In the genomic region with DNA sequence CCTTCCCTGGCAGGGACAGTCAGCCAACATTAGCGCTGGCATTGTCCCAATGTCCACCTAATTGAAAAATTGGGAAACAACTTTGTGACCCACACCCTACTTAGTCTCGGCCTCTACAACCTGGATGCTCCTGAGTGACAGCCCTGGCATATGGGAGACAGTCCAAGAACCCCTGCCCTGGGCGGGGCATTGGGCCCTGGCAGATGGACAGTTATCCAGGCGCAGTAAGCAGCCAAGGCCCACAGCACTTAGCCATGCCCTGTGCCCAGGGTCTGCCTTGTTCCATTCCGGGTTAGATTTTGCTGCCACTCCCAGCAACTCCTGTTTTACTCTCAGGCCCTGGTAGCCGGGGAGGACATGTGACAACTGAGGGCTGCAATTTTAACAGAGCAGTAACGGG, we compare ENCODE assay signal across 17 cellular contexts. TPM values are rescaled to one million over a fixed set of nuclear protein-coding genes. Genes with fewer than 3 reads are reported as not detected.
DNase-seq lines count a peak whose midpoint lies in the region; ATAC-seq and TF ChIP-seq lines count a peak whose summit lies in the region.
"Had no signal": no experiment of that assay in that cellular context is flagged by ENCODE, and none has a peak within 500 bp of the region (broad histone marks: within the 10 kb centered on the region; RNA-seq: fewer than 3 reads in every experiment).

No MANE protein-coding gene starts in this region.

- CTCF ChIA-PET in WTC11 (lab: Charles Lee), result interaction anchor here (0.9 kb wide), 1 partner anchor 20 kb away, joined by 4 read pairs; no protein-coding TSS in a partner anchor

- H3K27me3 ChIP-seq in right cardiac atrium (ENCODE audit: control insufficient read depth, insufficient read depth), result no peaks in the 10 kb centered on the region
- H3K27me3 ChIP-seq in right atrium auricular region, result no peaks in the 10 kb centered on the region
- no peaks in the 10 kb centered on the region for H3K27me3 ChIP-seq in right lobe of liver
- H3K27me3 ChIP-seq: SJCRH30 had no signal

- peak; percentile 35 to 51 for ATAC-seq in right cardiac atrium
- ATAC-seq in WTC11, result no peak
- ATAC-seq in right lobe of liver, result peak; percentile 88 to 97 (median 95)
- ATAC-seq in HG02840 (IDR thresholded peaks at IDR 0.05; ENCODE audit: low FRiP score, unreplicated experiment), result no peak
- no peak for ATAC-seq in activated T-cell treated with anti-CD3 and anti-CD28 coated beads, Interleukin-2, amount 50 U/mL, for 4 hours

- H3K27ac ChIP-seq in right cardiac atrium (ENCODE audit: low read length), result no peak overlapping the region
- H3K27ac ChIP-seq in right atrium auricular region, result peak overlapping the region in 1 of 2 donors; percentile 61
- no peak overlapping the region for H3K27ac ChIP-seq in right lobe of liver
- H3K27ac ChIP-seq: RWPE1, SJCRH30 had no signal

- no peaks in the 10 kb centered on the region for H3K36me3 ChIP-seq in right atrium auricular region
- no peaks in the 10 kb centered on the region for H3K36me3 ChIP-seq in right lobe of liver

- peaks cover 2% of the 10 kb centered on the region; the same call in 1 of the 2 replicates for H3K27me3 Mint-ChIP-seq in WTC11 (ENCODE audit: low read depth)
- H3K27me3 Mint-ChIP-seq in activated T-cell treated with anti-CD3 and anti-CD28 coated beads, Interleukin-2, amount 50 U/mL, for 4 hours (ENCODE audit: low read depth), result peaks cover 5% of the 10 kb centered on the region

- DNase-seq in right cardiac atrium (no peak), right atrium auricular region (ENCODE audit: low spot score) (no peak), WTC11 (ENCODE audit: low spot score) (no peak), right lobe of liver (peak; percentile 55 to 81 (median 77)), nucleus accumbens (lab: John Stamatoyannopoulos, UW) (no peak), EL (no peak)
- DNase-seq in activated T-cell treated with anti-CD3 and anti-CD28 coated beads, Interleukin-2, amount 50 U/mL, for 4 hours, result no peak
- DNase-seq: DMS79 treated with DMSO at 0.1 percent for 48 hours; GF-D8; Kasumi-1; NCI-H187 treated with DMSO at 0.1 percent for 48 hours; NCI-H2171 treated with DMSO at 0.1 percent for 48 hours; NCI-H510A treated with DMSO at 0.1 percent for 48 hours; NK-92 treated with Interleukin-12 subunit alpha and Interleukin-12 subunit beta, amount 100 ng/mL, for 24 hours; SJCRH30 had no signal

- WGBS in right cardiac atrium, result 70% methylated on average over 7 of the region's 7 CpGs
- WGBS in right lobe of liver (ENCODE audit: insufficient coverage, low coverage, low lambda C conversion rate, missing lambda C conversion rate), result 22% methylated on average over 5 of the region's 7 CpGs

- no peak for TF ChIP-seq POLR2A in right lobe of liver (IDR thresholded peaks at IDR 0.05)

- POLR2A ChIA-PET in WTC11 (lab: Charles Lee), result no interaction called here

- H3K4me1 ChIP-seq in right cardiac atrium (ENCODE audit: control insufficient read depth, insufficient read depth, low read length) (peaks cover 16% of the 10 kb centered on the region), right atrium auricular region (peaks cover 0 to 47% of the 10 kb centered on the region in 2 donors), right lobe of liver (peaks cover 0 to 10% (median 4%) of the 10 kb centered on the region in 4 donors)

- no peak overlapping the region for H3K4me3 Mint-ChIP-seq in WTC11
- no peak overlapping the region for H3K4me3 Mint-ChIP-seq in activated T-cell treated with anti-CD3 and anti-CD28 coated beads, Interleukin-2, amount 50 U/mL, for 4 hours

- H3K27ac Mint-ChIP-seq in WTC11, result peak overlapping the region; percentile 82; the same call in 1 of the 2 replicates

- peaks cover 9% of the 10 kb centered on the region for H3K36me3 Mint-ChIP-seq in WTC11
- H3K36me3 Mint-ChIP-seq in activated T-cell treated with anti-CD3 and anti-CD28 coated beads, Interleukin-2, amount 50 U/mL, for 4 hours (ENCODE audit: insufficient read depth), result no peaks in the 10 kb centered on the region

- H3K9me3 ChIP-seq in right cardiac atrium (ENCODE audit: control insufficient read depth, low read length), result no peaks in the 10 kb centered on the region
- peaks cover 0 to 3% of the 10 kb centered on the region in 2 donors for H3K9me3 ChIP-seq in right atrium auricular region
- no peaks in the 10 kb centered on the region for H3K9me3 ChIP-seq in right lobe of liver

- peaks cover 9% of the 10 kb centered on the region for H3K9me3 Mint-ChIP-seq in WTC11
- no peaks in the 10 kb centered on the region for H3K9me3 Mint-ChIP-seq in activated T-cell treated with anti-CD3 and anti-CD28 coated beads, Interleukin-2, amount 50 U/mL, for 4 hours

- intact Hi-C loops in right cardiac atrium (cut with DNase I), result no loop called here
- intact Hi-C loops in right lobe of liver (cut with DNase I), result no loop called here

- TF ChIP-seq CTCF in right atrium auricular region (IDR thresholded peaks at IDR 0.05), result no peak
- TF ChIP-seq CTCF in WTC11 (IDR thresholded peaks at IDR 0.05), result no peak
- TF ChIP-seq CTCF in right lobe of liver (IDR thresholded peaks at IDR 0.05), result no peak

- H3K4me3 ChIP-seq in right cardiac atrium (ENCODE audit: low read length) (no peak overlapping the region), right atrium auricular region (no peak overlapping the region), right lobe of liver (no peak overlapping the region)
- H3K4me3 ChIP-seq: SJCRH30 had no signal

- peaks cover 67% of the 10 kb centered on the region for H3K4me1 Mint-ChIP-seq in WTC11
- H3K4me1 Mint-ChIP-seq in activated T-cell treated with anti-CD3 and anti-CD28 coated beads, Interleukin-2, amount 50 U/mL, for 4 hours (ENCODE audit: low read depth), result no peaks in the 10 kb centered on the region

TF ChIP-seq in WTC11, 78 proteins besides CTCF, POLR2A, EP300 and RAD21 (continues in another document):
- TF ChIP-seq CDX4 (CRISPR knock-in tag; IDR thresholded peaks at IDR 0.05; ENCODE audit: borderline replicate concordance), result no peak
- TF ChIP-seq IRF2 (CRISPR knock-in tag; IDR thresholded peaks at IDR 0.05; ENCODE audit: borderline replicate concordance, low read depth), result no peak
- TF ChIP-seq JAZF1 (CRISPR knock-in tag; IDR thresholded peaks at IDR 0.05), result no peak
- no peak for TF ChIP-seq SMAD4 (CRISPR knock-in tag; IDR thresholded peaks at IDR 0.05)
- no peak for TF ChIP-seq ZNF416 (CRISPR knock-in tag; IDR thresholded peaks at IDR 0.05)
- no peak for TF ChIP-seq MYBL2 (CRISPR knock-in tag; IDR thresholded peaks at IDR 0.05)
- TF ChIP-seq MXD4 (CRISPR knock-in tag; IDR thresholded peaks at IDR 0.05; ENCODE audit: borderline replicate concordance), result no peak
- no peak for TF ChIP-seq TCF7 (CRISPR knock-in tag; IDR thresholded peaks at IDR 0.05; ENCODE audit: low read depth)
- TF ChIP-seq, protein P1, sequence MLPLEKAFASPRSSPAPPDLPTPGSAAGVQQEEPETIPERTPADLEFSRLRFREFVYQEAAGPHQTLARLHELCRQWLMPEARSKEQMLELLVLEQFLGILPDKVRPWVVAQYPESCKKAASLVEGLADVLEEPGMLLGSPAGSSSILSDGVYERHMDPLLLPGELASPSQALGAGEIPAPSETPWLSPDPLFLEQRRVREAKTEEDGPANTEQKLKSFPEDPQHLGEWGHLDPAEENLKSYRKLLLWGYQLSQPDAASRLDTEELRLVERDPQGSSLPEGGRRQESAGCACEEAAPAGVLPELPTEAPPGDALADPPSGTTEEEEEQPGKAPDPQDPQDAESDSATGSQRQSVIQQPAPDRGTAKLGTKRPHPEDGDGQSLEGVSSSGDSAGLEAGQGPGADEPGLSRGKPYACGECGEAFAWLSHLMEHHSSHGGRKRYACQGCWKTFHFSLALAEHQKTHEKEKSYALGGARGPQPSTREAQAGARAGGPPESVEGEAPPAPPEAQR (CRISPR knock-in tag; IDR thresholded peaks at IDR 0.05), result no peak
- TF ChIP-seq, protein P2, sequence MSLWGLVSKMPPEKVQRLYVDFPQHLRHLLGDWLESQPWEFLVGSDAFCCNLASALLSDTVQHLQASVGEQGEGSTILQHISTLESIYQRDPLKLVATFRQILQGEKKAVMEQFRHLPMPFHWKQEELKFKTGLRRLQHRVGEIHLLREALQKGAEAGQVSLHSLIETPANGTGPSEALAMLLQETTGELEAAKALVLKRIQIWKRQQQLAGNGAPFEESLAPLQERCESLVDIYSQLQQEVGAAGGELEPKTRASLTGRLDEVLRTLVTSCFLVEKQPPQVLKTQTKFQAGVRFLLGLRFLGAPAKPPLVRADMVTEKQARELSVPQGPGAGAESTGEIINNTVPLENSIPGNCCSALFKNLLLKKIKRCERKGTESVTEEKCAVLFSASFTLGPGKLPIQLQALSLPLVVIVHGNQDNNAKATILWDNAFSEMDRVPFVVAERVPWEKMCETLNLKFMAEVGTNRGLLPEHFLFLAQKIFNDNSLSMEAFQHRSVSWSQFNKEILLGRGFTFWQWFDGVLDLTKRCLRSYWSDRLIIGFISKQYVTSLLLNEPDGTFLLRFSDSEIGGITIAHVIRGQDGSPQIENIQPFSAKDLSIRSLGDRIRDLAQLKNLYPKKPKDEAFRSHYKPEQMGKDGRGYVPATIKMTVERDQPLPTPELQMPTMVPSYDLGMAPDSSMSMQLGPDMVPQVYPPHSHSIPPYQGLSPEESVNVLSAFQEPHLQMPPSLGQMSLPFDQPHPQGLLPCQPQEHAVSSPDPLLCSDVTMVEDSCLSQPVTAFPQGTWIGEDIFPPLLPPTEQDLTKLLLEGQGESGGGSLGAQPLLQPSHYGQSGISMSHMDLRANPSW (CRISPR knock-in tag; conservative IDR thresholded peaks at IDR 0.05; ENCODE audit: low read depth), result no peak

RNA-seq across cellular contexts. Expression of gene NFASC, which starts 50.3 kb away (rescaled TPM):
- total RNA-seq in right cardiac atrium (10 to 100 TPM; 59.5 to 94.2 (median 67.1) TPM), right atrium auricular region (10 to 100 TPM; 38.5 to 45.9 TPM), WTC11 (2021) (20.1 to 22.3 TPM (median 21.0 TPM) in 3 replicates), right lobe of liver (1 to 10 TPM; 3.2 to 7.8 (median 5.6) TPM)
- 44.2 TPM for polyA plus RNA-seq in right cardiac atrium
- total RNA-seq in activated T-cell treated with anti-CD3 and anti-CD28 coated beads, Interleukin-2, amount 50 U/mL, for 4 hours, result under 1 TPM; 0.13 to 0.41 (median 0.13) TPM

Comparison
In these comparisons a context has a peak if more than half of its experiments do, and no peak if none do; other contexts are left out.
1. ATAC-seq: peak in right cardiac atrium (2 of 2) and right lobe of liver (4 of 4); none in WTC11 (single experiment), HG02840 (single experiment) and activated T-cell treated with anti-CD3 and anti-CD28 coated beads, Interleukin-2, amount 50 U/mL, for 4 hours (0 of 2).
2. DNase-seq: peak in right lobe of liver (3 of 3); none in right cardiac atrium (0 of 3), right atrium auricular region (single experiment), WTC11 (single experiment), activated T-cell treated with anti-CD3 and anti-CD28 coated beads, Interleukin-2, amount 50 U/mL, for 4 hours (single experiment), nucleus accumbens (0 of 56) and EL (single experiment).